1 cellular context compared by ENCODE assay signal in the genomic region with DNA sequence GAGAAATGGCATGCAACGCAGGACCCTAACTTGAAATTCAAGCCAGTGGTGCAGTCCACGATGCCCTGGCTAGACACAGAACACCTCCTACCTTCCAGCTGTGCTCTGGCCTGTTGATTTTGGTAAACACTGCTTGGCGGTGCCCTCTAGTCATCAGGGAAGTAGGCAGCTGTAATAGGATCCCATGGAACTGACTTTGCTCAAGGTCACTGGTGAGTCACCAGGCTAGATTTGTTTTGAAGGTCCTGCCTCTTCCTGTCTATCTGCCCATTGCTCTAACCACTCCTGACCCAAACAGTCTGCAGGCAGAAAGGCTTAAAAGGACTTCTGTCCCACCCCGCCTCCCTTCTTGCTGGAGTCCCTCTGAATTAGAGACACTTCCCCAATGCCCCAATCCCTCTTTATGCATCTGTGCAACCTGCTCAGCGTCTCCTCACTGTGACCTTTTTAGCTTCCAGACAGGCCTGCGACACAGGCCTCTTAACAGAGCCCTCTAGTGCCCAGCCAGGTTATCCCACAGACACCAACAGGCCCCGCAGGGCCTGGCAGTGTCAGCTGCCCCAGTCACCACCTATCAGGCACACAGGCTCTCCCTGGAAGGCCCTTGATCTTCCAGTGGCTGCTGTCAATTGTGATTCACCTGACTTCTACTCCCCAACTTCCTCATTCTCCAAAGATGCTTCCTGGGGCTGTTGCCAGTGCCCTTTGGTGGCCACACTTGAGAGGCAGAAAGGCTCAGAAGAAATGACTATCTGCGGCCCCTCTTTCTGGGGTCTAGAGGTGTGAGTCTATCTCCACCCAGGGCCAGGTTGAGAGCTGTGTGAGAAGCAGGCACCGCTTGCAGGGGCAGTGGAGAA.
TF ChIP-seq lines count a peak whose summit lies in the region.

No MANE protein-coding gene starts in this region.

TF ChIP-seq in HCT116, 20 proteins besides CTCF, POLR2A, EP300 and RAD21 (continued from another document):
- TF ChIP-seq ZBTB33 (IDR thresholded peaks at IDR 0.05; ENCODE audit: extremely low read depth, insufficient replicate concordance, low read length), result no peak
- TF ChIP-seq, protein P1, sequence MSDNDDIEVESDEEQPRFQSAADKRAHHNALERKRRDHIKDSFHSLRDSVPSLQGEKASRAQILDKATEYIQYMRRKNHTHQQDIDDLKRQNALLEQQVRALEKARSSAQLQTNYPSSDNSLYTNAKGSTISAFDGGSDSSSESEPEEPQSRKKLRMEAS (IDR thresholded peaks at IDR 0.05), result peak; percentile 53; the same call in 1 of the 2 replicates
- TF ChIP-seq EZH2phosphoT487 (IDR thresholded peaks at IDR 0.05; ENCODE audit: borderline replicate concordance), result no peak
- no peak for TF ChIP-seq EZH2 (IDR thresholded peaks at IDR 0.05)
- peak; percentile 88 for TF ChIP-seq CBX3 (IDR thresholded peaks at IDR 0.05; ENCODE audit: low read depth)
- peak; percentile 81 for TF ChIP-seq JUND (IDR thresholded peaks at IDR 0.05)
- no peak for TF ChIP-seq REST (IDR thresholded peaks at IDR 0.05; ENCODE audit: low read depth)
- TF ChIP-seq CEBPB (IDR thresholded peaks at IDR 0.05; ENCODE audit: low read depth), result no peak; the same call in 1 of the 2 replicates
